In the genomic region with DNA sequence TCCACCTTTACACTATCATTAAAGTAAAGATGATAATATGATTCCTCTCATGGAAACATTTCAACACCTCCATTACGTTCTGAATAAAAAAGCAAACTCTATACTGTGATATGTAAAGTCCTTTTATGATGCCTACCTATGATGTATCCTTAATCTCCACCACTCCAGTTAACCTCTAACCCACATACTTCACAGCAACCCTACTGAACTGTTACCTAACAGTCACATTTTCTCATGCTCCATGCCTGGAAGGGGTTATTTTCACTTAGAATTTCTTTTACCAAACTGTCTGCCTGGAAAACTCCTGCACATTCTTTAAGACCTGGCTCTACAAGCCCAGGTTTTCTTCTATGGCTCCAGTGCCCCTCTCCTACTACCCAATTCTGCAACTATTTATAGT, we compare ENCODE assay signal across 24 cellular contexts.
DNase-seq lines count a peak whose midpoint lies in the region; ATAC-seq and TF ChIP-seq lines count a peak whose summit lies in the region.
"Had no signal": no experiment of that assay in that cellular context is flagged by ENCODE, and none has a peak within 500 bp of the region (broad histone marks: within the 10 kb centered on the region; RNA-seq: fewer than 3 reads in every experiment).

No MANE protein-coding gene starts in this region.

- H3K4me3 ChIP-seq in SJSA1: no peak overlapping the region
- H3K4me3 ChIP-seq in iPS-20b (ENCODE audit: low read length): peak overlapping the region; percentile 37; the same call in 1 of the 2 replicates
- no peak overlapping the region for H3K4me3 ChIP-seq in smooth muscle cell
- H3K4me3 ChIP-seq: dorsolateral prefrontal cortex, thoracic aorta had no signal

- no peaks in the 10 kb centered on the region for H3K27me3 Mint-ChIP-seq in natural killer cell treated with Interleukin-12 subunit alpha and Interleukin-12 subunit beta and Interleukin-15 and Interleukin-18, amount 100 ng/mL, for 72 hours
- no peaks in the 10 kb centered on the region for H3K27me3 Mint-ChIP-seq in natural killer cell (ENCODE audit: low read depth in 2 of 2)
- H3K27me3 Mint-ChIP-seq: activated CD8-positive, alpha-beta memory T cell treated with anti-CD3 and anti-CD28 coated beads, Interleukin-2, amount 10 ng/mL, durations not matched to agents 7 days and 5 days; stimulated activated naive CD8-positive, alpha-beta T cell treated with anti-CD3 and anti-CD28 coated beads, Interleukin-15, Interleukin-2, amounts not matched to agents 100 ng/mL and 50 ng/mL, for 24 hours had no signal

- DNase-seq in natural killer cell treated with Interleukin-12 subunit alpha and Interleukin-12 subunit beta and Interleukin-15 and Interleukin-18, amount 100 ng/mL, for 72 hours (ENCODE audit: low spot score): no peak
- no peak for DNase-seq in natural killer cell
- DNase-seq in SJSA1 (ENCODE audit: low read depth in 1 of 2, low spot score in 2 of 2): no peak
- no peak for DNase-seq in left colon
- no peak for DNase-seq in smooth muscle cell (lab: John Stamatoyannopoulos, UW; ENCODE audit: unreplicated experiment)
- DNase-seq in GM20000 (ENCODE audit: low spot score): no peak
- DNase-seq: activated CD4-positive, alpha-beta T cell treated with anti-CD3 and anti-CD28 coated beads, Interleukin-2, amount 50 U/mL, for 4 hours; activated CD8-positive, alpha-beta memory T cell treated with anti-CD3 and anti-CD28 coated beads, Interleukin-2, amount 10 ng/mL, durations not matched to agents 7 days and 5 days; activated T-cell treated with anti-CD3 and anti-CD28 coated beads, Interleukin-2, amount 50 U/mL, for 72 hours; DMS 273 treated with DMSO at 0.1 percent for 48 hours; dorsolateral prefrontal cortex; foreskin melanocyte; mesenchymal stem cell; MV-4-11; NCI-H146; NCI-H2107; NCI-H446 treated with DMSO at 0.1 percent for 48 hours; stimulated activated CD4-positive, alpha-beta T cell treated with anti-CD3 and anti-CD28 coated beads, Interleukin-1b, Interleukin-23, amount 100 ng/mL, for 48 hours; T-helper 1 cell had no signal

- no peak overlapping the region for H2AFZ ChIP-seq in smooth muscle cell (ENCODE audit: low read depth)
- H2AFZ ChIP-seq: parathyroid adenoma had no signal

- H3K27ac ChIP-seq in SJSA1 (peak overlapping the region; percentile 67), iPS-20b (ENCODE audit: low read length) (no peak overlapping the region), smooth muscle cell (ENCODE audit: low read depth) (no peak overlapping the region)
- H3K27ac ChIP-seq: parathyroid adenoma, thoracic aorta had no signal

- peaks cover 23% of the 10 kb centered on the region for H3K36me3 Mint-ChIP-seq in natural killer cell treated with Interleukin-12 subunit alpha and Interleukin-12 subunit beta and Interleukin-15 and Interleukin-18, amount 100 ng/mL, for 72 hours
- peaks cover 20% of the 10 kb centered on the region for H3K36me3 Mint-ChIP-seq in natural killer cell

- H3K79me2 ChIP-seq in smooth muscle cell (ENCODE audit: low read depth): peaks cover 11% of the 10 kb centered on the region
- H3K79me2 ChIP-seq: parathyroid adenoma had no signal

- H3K36me3 ChIP-seq in SJSA1 (no peaks in the 10 kb centered on the region), iPS-20b (ENCODE audit: insufficient read depth, low read depth, low read length) (no peaks in the 10 kb centered on the region), smooth muscle cell (ENCODE audit: low read depth) (peaks cover 14% of the 10 kb centered on the region)

- no peaks in the 10 kb centered on the region for H3F3A ChIP-seq in smooth muscle cell (ENCODE audit: low read depth)

- no peaks in the 10 kb centered on the region for H3K9me3 ChIP-seq in SJSA1 (replicated peaks)
- no peaks in the 10 kb centered on the region for H3K9me3 ChIP-seq in iPS-20b (ENCODE audit: insufficient read depth, low read depth, low read length)
- H3K9me3 ChIP-seq in smooth muscle cell (replicated peaks; ENCODE audit: low read depth): no peaks in the 10 kb centered on the region

- H3K9me3 Mint-ChIP-seq in natural killer cell treated with Interleukin-12 subunit alpha and Interleukin-12 subunit beta and Interleukin-15 and Interleukin-18, amount 100 ng/mL, for 72 hours: peaks cover 9% of the 10 kb centered on the region
- peaks cover 3 to 9% of the 10 kb centered on the region in 2 donors for H3K9me3 Mint-ChIP-seq in natural killer cell

- H3K4me1 Mint-ChIP-seq in natural killer cell treated with Interleukin-12 subunit alpha and Interleukin-12 subunit beta and Interleukin-15 and Interleukin-18, amount 100 ng/mL, for 72 hours (ENCODE audit: low read depth in 2 of 2): peaks cover 31 to 32% of the 10 kb centered on the region in 2 donors
- H3K4me1 Mint-ChIP-seq in natural killer cell: peaks cover 21 to 26% of the 10 kb centered on the region in 2 donors

- H3K27me3 ChIP-seq in SJSA1 (replicated peaks): no peaks in the 10 kb centered on the region
- H3K27me3 ChIP-seq in iPS-20b (ENCODE audit: insufficient read depth, low read length): peaks cover 54% of the 10 kb centered on the region; the same call in 1 of the 2 replicates
- H3K27me3 ChIP-seq in smooth muscle cell (ENCODE audit: low read depth): no peaks in the 10 kb centered on the region
- H3K27me3 ChIP-seq: dorsolateral prefrontal cortex had no signal

- H3K4me3 Mint-ChIP-seq in natural killer cell treated with Interleukin-12 subunit alpha and Interleukin-12 subunit beta and Interleukin-15 and Interleukin-18, amount 100 ng/mL, for 72 hours: no peak overlapping the region
- no peak overlapping the region for H3K4me3 Mint-ChIP-seq in natural killer cell
- H3K4me3 Mint-ChIP-seq: activated CD8-positive, alpha-beta memory T cell treated with anti-CD3 and anti-CD28 coated beads, Interleukin-2, amount 10 ng/mL, durations not matched to agents 7 days and 5 days; activated T-cell treated with anti-CD3 and anti-CD28 coated beads, Interleukin-2, amount 50 U/mL, for 72 hours; stimulated activated naive CD8-positive, alpha-beta T cell treated with anti-CD3 and anti-CD28 coated beads, Interleukin-15, Interleukin-2, amounts not matched to agents 100 ng/mL and 50 ng/mL, for 24 hours had no signal

- TF ChIP-seq CTCF in natural killer cell (IDR thresholded peaks at IDR 0.05) (no peak), smooth muscle cell (IDR thresholded peaks at IDR 0.05; ENCODE audit: borderline replicate concordance, insufficient read depth, poor library complexity, severe bottlenecking) (no peak), GM20000 (IDR thresholded peaks at IDR 0.05; ENCODE audit: extremely low read depth, missing control alignments) (no peak)

- H3K9ac ChIP-seq in iPS-20b (ENCODE audit: low read depth, low read length) (no peak overlapping the region; the same call in 1 of the 2 replicates), smooth muscle cell (ENCODE audit: low read depth) (no peak overlapping the region)
- H3K9ac ChIP-seq: parathyroid adenoma had no signal

- ATAC-seq in natural killer cell treated with Interleukin-12 subunit alpha and Interleukin-12 subunit beta and Interleukin-15 and Interleukin-18, amount 100 ng/mL, for 72 hours: no peak
- ATAC-seq in natural killer cell (no peak), left colon (no peak)
- ATAC-seq: activated CD4-positive, CD25-positive, alpha-beta regulatory T cell treated with anti-CD3 and anti-CD28 coated beads, Interleukin-2, amount 50 U/mL, for 24 hours; activated CD8-positive, alpha-beta memory T cell treated with anti-CD3 and anti-CD28 coated beads, Interleukin-2, amount 10 ng/mL, durations not matched to agents 7 days and 5 days; activated T-cell treated with anti-CD3 and anti-CD28 coated beads, Interleukin-2, amount 50 U/mL, for 72 hours had no signal

- peak overlapping the region; percentile 0 to 40 for H3K27ac Mint-ChIP-seq in natural killer cell treated with Interleukin-12 subunit alpha and Interleukin-12 subunit beta and Interleukin-15 and Interleukin-18, amount 100 ng/mL, for 72 hours
- H3K27ac Mint-ChIP-seq in natural killer cell: no peak overlapping the region
- H3K27ac Mint-ChIP-seq: activated CD8-positive, alpha-beta memory T cell treated with anti-CD3 and anti-CD28 coated beads, Interleukin-2, amount 10 ng/mL, durations not matched to agents 7 days and 5 days; activated T-cell treated with anti-CD3 and anti-CD28 coated beads, Interleukin-2, amount 50 U/mL, for 72 hours; stimulated activated naive CD8-positive, alpha-beta T cell treated with anti-CD3 and anti-CD28 coated beads, Interleukin-15, Interleukin-2, amounts not matched to agents 100 ng/mL and 50 ng/mL, for 24 hours had no signal

- H3K4me1 ChIP-seq in SJSA1 (replicated peaks): peaks cover 23% of the 10 kb centered on the region
- H3K4me1 ChIP-seq in iPS-20b (ENCODE audit: insufficient read depth, low read length): peaks cover 18% of the 10 kb centered on the region
- H3K4me1 ChIP-seq in smooth muscle cell (ENCODE audit: low read depth): peaks cover 18% of the 10 kb centered on the region
- H3K4me1 ChIP-seq: parathyroid adenoma had no signal

- H3K4me2 ChIP-seq in smooth muscle cell: no peak overlapping the region

- intact Hi-C loops in natural killer cell (cut with micrococcal nuclease): no loop called here
- intact Hi-C loops in left colon (cut with DNase I, micrococcal nuclease): no loop called here

- H4K20me1 ChIP-seq in smooth muscle cell (ENCODE audit: low read depth): peaks cover 22% of the 10 kb centered on the region

- WGBS in smooth muscle cell (ENCODE audit: low lambda C conversion rate): 94% methylated on average over 1 of the region's 1 CpG

Comparison
In these comparisons a context has a peak if more than half of its experiments do, and no peak if none do; other contexts are left out.
1. H3K27ac Mint-ChIP-seq: peak in natural killer cell treated with Interleukin-12 subunit alpha and Interleukin-12 subunit beta and Interleukin-15 and Interleukin-18, amount 100 ng/mL, for 72 hours (2 of 2); none in natural killer cell (0 of 2).